Comparison of ENCODE assay signal across 8 cellular contexts in genomic region chr4:109434007-109434792, GRCh38. TPM values are rescaled to one million over a fixed set of nuclear protein-coding genes. Genes with fewer than 3 reads are reported as not detected.
DNase-seq lines count a peak whose midpoint lies in the region; ATAC-seq and TF ChIP-seq lines count a peak whose summit lies in the region.

No MANE protein-coding gene starts in this region.

- H3K4me1 ChIP-seq in cardiac muscle cell (ENCODE audit: low read depth) (peaks cover 29% of the 10 kb centered on the region), osteoblast (ENCODE audit: insufficient read depth, low read length) (peaks cover 23% of the 10 kb centered on the region)

- TF ChIP-seq CTCF in cardiac muscle cell (IDR thresholded peaks at IDR 0.05; ENCODE audit: low read depth, low read length) (no peak), osteoblast (IDR thresholded peaks at IDR 0.05; ENCODE audit: extremely low read depth, low read depth, low read length) (no peak)

- no peaks in the 10 kb centered on the region for H3K27me3 ChIP-seq in cardiac muscle cell
- H3K27me3 ChIP-seq in osteoblast (ENCODE audit: insufficient read depth, low read length) = no peaks in the 10 kb centered on the region

- H3K4me3 ChIP-seq in cardiac muscle cell (peak overlapping the region; percentile 84), osteoblast (ENCODE audit: insufficient read depth, low read length) (peak overlapping the region; percentile 78)

- H3K4me2 ChIP-seq in osteoblast (ENCODE audit: insufficient read depth, low read length) = peak overlapping the region; percentile 89

- H3K36me3 ChIP-seq in cardiac muscle cell (no peaks in the 10 kb centered on the region), osteoblast (ENCODE audit: insufficient read depth, low read length) (no peaks in the 10 kb centered on the region)

- H3K9me3 ChIP-seq in cardiac muscle cell (ENCODE audit: low read depth) (no peaks in the 10 kb centered on the region), osteoblast (ENCODE audit: low read depth, low read length) (no peaks in the 10 kb centered on the region)

- no peaks in the 10 kb centered on the region for H3K9me3 Mint-ChIP-seq in activated naive CD4-positive, alpha-beta T cell treated with anti-CD3 and anti-CD28 coated beads, Interleukin-2, amount 50 U/mL, for 72 hours

- peak overlapping the region; percentile 95 for H3K27ac ChIP-seq in cardiac muscle cell
- peak overlapping the region; percentile 86 for H3K27ac ChIP-seq in osteoblast (ENCODE audit: low read depth, low read length)

- peak; percentile 34 for ATAC-seq in HG02623 (IDR thresholded peaks at IDR 0.05; ENCODE audit: unreplicated experiment)
- ATAC-seq in activated naive CD4-positive, alpha-beta T cell treated with anti-CD3 and anti-CD28 coated beads, Interleukin-2, amount 50 U/mL, for 72 hours = peak; percentile 42 to 46

- DNase-seq in NCI-H2227 (lab: John Stamatoyannopoulos, UW; ENCODE audit: unreplicated experiment) (peak; percentile 9), NCI-H2227 treated with DMSO at 0.1 percent for 48 hours (lab: John Stamatoyannopoulos, UW) (no peak), NCI-H526 treated with DMSO at 0.1 percent for 48 hours (lab: John Stamatoyannopoulos, UW) (peak; percentile 11), cardiac muscle cell (ENCODE audit: low read depth in 1 of 2, low spot score in 1 of 2) (peak; percentile 19 to 60), osteoblast (ENCODE audit: insufficient read length, low spot score, missing footprints) (peak; percentile 79), AML-193 (lab: John Stamatoyannopoulos, UW) (no peak)
- DNase-seq in activated naive CD4-positive, alpha-beta T cell treated with anti-CD3 and anti-CD28 coated beads, Interleukin-2, amount 50 U/mL, for 72 hours (ENCODE audit: low spot score in 2 of 2) = peak; percentile 21 to 60

- H3K79me2 ChIP-seq in osteoblast (ENCODE audit: insufficient read depth, low read length) = peaks cover 73% of the 10 kb centered on the region

- H3K36me3 Mint-ChIP-seq in activated naive CD4-positive, alpha-beta T cell treated with anti-CD3 and anti-CD28 coated beads, Interleukin-2, amount 50 U/mL, for 72 hours = peaks cover 4 to 16% of the 10 kb centered on the region in 2 donors

- H3K27ac Mint-ChIP-seq in activated naive CD4-positive, alpha-beta T cell treated with anti-CD3 and anti-CD28 coated beads, Interleukin-2, amount 50 U/mL, for 72 hours = peak overlapping the region; percentile 44 to 94

- peaks cover 43% of the 10 kb centered on the region for H4K20me1 ChIP-seq in osteoblast (ENCODE audit: insufficient read depth, low read length)

- peak overlapping the region; percentile 0 for H2AFZ ChIP-seq in osteoblast (ENCODE audit: low read length)

RNA-seq across cellular contexts. Expression of gene SEC24B, which starts 0.6 kb away (rescaled TPM):
- 10 to 100 TPM; 23.5 to 29.4 TPM for total RNA-seq in activated naive CD4-positive, alpha-beta T cell treated with anti-CD3 and anti-CD28 coated beads, Interleukin-2, amount 50 U/mL, for 72 hours
- total RNA-seq in cardiac muscle cell (26.0 and 31.4 TPM in 2 replicates), osteoblast (18.1 and 22.7 TPM in 2 replicates)
- 25.4 and 32.7 TPM in 2 replicates for polyA plus RNA-seq in cardiac muscle cell

Comparison
In these comparisons a context has a peak if more than half of its experiments do, and no peak if none do; other contexts are left out.
1. DNase-seq: peak in NCI-H2227 (single experiment), NCI-H526 treated with DMSO at 0.1 percent for 48 hours (single experiment), activated naive CD4-positive, alpha-beta T cell treated with anti-CD3 and anti-CD28 coated beads, Interleukin-2, amount 50 U/mL, for 72 hours (2 of 2), cardiac muscle cell (2 of 2) and osteoblast (single experiment); none in NCI-H2227 treated with DMSO at 0.1 percent for 48 hours (single experiment) and AML-193 (0 of 2).